In genomic region chr3:174325834-174326705, GRCh38 we compare ENCODE assay signal across 21 cellular contexts.
DNase-seq lines count a peak whose midpoint lies in the region; ATAC-seq, FAIRE-seq and TF ChIP-seq lines count a peak whose summit lies in the region.
"Had no signal": no experiment of that assay in that cellular context is flagged by ENCODE, and none has a peak within 500 bp of the region (broad histone marks: within the 10 kb centered on the region; RNA-seq: fewer than 3 reads in every experiment).

No MANE protein-coding gene starts in this region.

- H3K9me3 ChIP-seq in astrocyte (ENCODE audit: insufficient read depth, low read depth, low read length), result no peaks in the 10 kb centered on the region
- H3K9me3 ChIP-seq: upper lobe of right lung had no signal

- no peak for ATAC-seq in GM18505 (IDR thresholded peaks at IDR 0.05; ENCODE audit: unreplicated experiment)
- ATAC-seq: right cardiac atrium; stimulated activated memory B cell treated with anti-CD40 and anti-IgM and Interleukin-4, amounts not matched to agents 10 μg/mL and 1 μg/mL and 100 μg/mL, for 72 hours; upper lobe of right lung had no signal

- no peaks in the 10 kb centered on the region for H3K27me3 ChIP-seq in astrocyte (ENCODE audit: insufficient read depth, low read length)
- H3K27me3 ChIP-seq: upper lobe of right lung had no signal

- no peak overlapping the region for H2AFZ ChIP-seq in astrocyte (ENCODE audit: low read depth, low read length)

- peaks cover 13% of the 10 kb centered on the region for H3K4me1 Mint-ChIP-seq in astrocyte (ENCODE audit: low read depth, unreplicated experiment)
- H3K4me1 Mint-ChIP-seq in activated T-helper 1 cell treated with anti-CD3 and anti-CD28 coated beads, Interleukin-12 subunit alpha, Interleukin-12 subunit beta, Interleukin-2, Interleukin-4 antibody, amounts not matched to agents 30 ng/mL and 10 ng/mL and 1 ng/mL, durations not matched to agents 14 hours and 24 hours and 36 hours (ENCODE audit: low read depth), result no peaks in the 10 kb centered on the region
- H3K4me1 Mint-ChIP-seq: naive B cell; stimulated activated memory B cell treated with anti-CD40 and anti-IgM and Interleukin-4, amounts not matched to agents 10 μg/mL and 1 μg/mL and 100 μg/mL, for 72 hours had no signal

- intact Hi-C loops in activated T-helper 1 cell treated with anti-CD3 and anti-CD28 coated beads, Interleukin-12 subunit alpha, Interleukin-12 subunit beta, Interleukin-2, Interleukin-4 antibody, amounts not matched to agents 30 ng/mL and 10 ng/mL and 1 ng/mL, durations not matched to agents 14 hours and 24 hours and 36 hours (cut with micrococcal nuclease), result no loop called here

- TF ChIP-seq CTCF in astrocyte (IDR thresholded peaks at IDR 0.05; ENCODE audit: insufficient read depth, low read depth, low read length), result no peak
- TF ChIP-seq CTCF in foreskin fibroblast (IDR thresholded peaks at IDR 0.05; ENCODE audit: low read depth, low read length), result peak; percentile 38

- DNase-seq in NCI-H146 (lab: John Stamatoyannopoulos, UW), result peak; percentile 11
- no peak for DNase-seq in NCI-H146 treated with DMSO at 0.1 percent for 48 hours (lab: John Stamatoyannopoulos, UW; ENCODE audit: unreplicated experiment)
- peak; percentile 78 for DNase-seq in astrocyte (ENCODE audit: low read depth)
- peak; percentile 48 to 70 for DNase-seq in foreskin fibroblast
- no peak for DNase-seq in Ammon's horn (ENCODE audit: low spot score)
- DNase-seq in activated T-helper 1 cell treated with anti-CD3 and anti-CD28 coated beads, Interleukin-12 subunit alpha, Interleukin-12 subunit beta, Interleukin-2, Interleukin-4 antibody, amounts not matched to agents 30 ng/mL and 10 ng/mL and 1 ng/mL, durations not matched to agents 14 hours and 24 hours and 36 hours (ENCODE audit: low spot score), result no peak
- DNase-seq in hippocampal formation (lab: John Stamatoyannopoulos, UW), result no peak
- DNase-seq: 8988T; activated naive CD4-positive, alpha-beta T cell; H7; hypothalamus; naive B cell; NCI-H1105 treated with DMSO at 0.1 percent for 48 hours; NCI-H510A; OCI-M1; right cardiac atrium; upper lobe of right lung; WERI-Rb-1 had no signal

- no peaks in the 10 kb centered on the region for H3K79me2 ChIP-seq in astrocyte (ENCODE audit: insufficient read depth, low read length)

- no peaks in the 10 kb centered on the region for H3K36me3 Mint-ChIP-seq in astrocyte (ENCODE audit: low read depth, unreplicated experiment)
- H3K36me3 Mint-ChIP-seq in activated T-helper 1 cell treated with anti-CD3 and anti-CD28 coated beads, Interleukin-12 subunit alpha, Interleukin-12 subunit beta, Interleukin-2, Interleukin-4 antibody, amounts not matched to agents 30 ng/mL and 10 ng/mL and 1 ng/mL, durations not matched to agents 14 hours and 24 hours and 36 hours (ENCODE audit: low read depth), result no peaks in the 10 kb centered on the region
- H3K36me3 Mint-ChIP-seq: naive B cell; stimulated activated memory B cell treated with anti-CD40 and anti-IgM and Interleukin-4, amounts not matched to agents 10 μg/mL and 1 μg/mL and 100 μg/mL, for 72 hours had no signal

- H3K9ac ChIP-seq in astrocyte (ENCODE audit: low read length), result no peak overlapping the region

- peak; percentile 52 for FAIRE-seq in astrocyte (lab: Jason Lieb, UNC)
- FAIRE-seq: endothelial cell of umbilical vein had no signal

- H3K27ac Mint-ChIP-seq in astrocyte (ENCODE audit: unreplicated experiment), result peak overlapping the region; percentile 8
- no peak overlapping the region for H3K27ac Mint-ChIP-seq in activated T-helper 1 cell treated with anti-CD3 and anti-CD28 coated beads, Interleukin-12 subunit alpha, Interleukin-12 subunit beta, Interleukin-2, Interleukin-4 antibody, amounts not matched to agents 30 ng/mL and 10 ng/mL and 1 ng/mL, durations not matched to agents 14 hours and 24 hours and 36 hours
- H3K27ac Mint-ChIP-seq: stimulated activated memory B cell treated with anti-CD40 and anti-IgM and Interleukin-4, amounts not matched to agents 10 μg/mL and 1 μg/mL and 100 μg/mL, for 72 hours had no signal

- TF ChIP-seq POLR2A in GM18505 (IDR thresholded peaks at IDR 0.05; ENCODE audit: borderline replicate concordance, extremely low read depth, insufficient read depth, insufficient read length), result no peak

- H4K20me1 ChIP-seq in astrocyte (ENCODE audit: insufficient read depth, low read length), result no peaks in the 10 kb centered on the region

- H3K4me3 ChIP-seq in astrocyte (ENCODE audit: insufficient read depth, low read depth, low read length), result no peak overlapping the region
- H3K4me3 ChIP-seq in foreskin fibroblast (ENCODE audit: low read depth in 1 of 2, low read length in 2 of 2), result no peak overlapping the region
- H3K4me3 ChIP-seq: upper lobe of right lung had no signal

- no peaks in the 10 kb centered on the region for H3K27me3 Mint-ChIP-seq in astrocyte (ENCODE audit: low read depth, unreplicated experiment)
- no peaks in the 10 kb centered on the region for H3K27me3 Mint-ChIP-seq in activated T-helper 1 cell treated with anti-CD3 and anti-CD28 coated beads, Interleukin-12 subunit alpha, Interleukin-12 subunit beta, Interleukin-2, Interleukin-4 antibody, amounts not matched to agents 30 ng/mL and 10 ng/mL and 1 ng/mL, durations not matched to agents 14 hours and 24 hours and 36 hours (ENCODE audit: insufficient read depth)
- H3K27me3 Mint-ChIP-seq: naive B cell; stimulated activated memory B cell treated with anti-CD40 and anti-IgM and Interleukin-4, amounts not matched to agents 10 μg/mL and 1 μg/mL and 100 μg/mL, for 72 hours had no signal

- peak overlapping the region; percentile 1 for H3K4me2 ChIP-seq in astrocyte (ENCODE audit: low read length)

- H3K4me1 ChIP-seq in astrocyte (ENCODE audit: insufficient read depth, low read length), result peaks cover 20% of the 10 kb centered on the region

- H3K9me3 Mint-ChIP-seq in astrocyte (ENCODE audit: unreplicated experiment), result no peaks in the 10 kb centered on the region
- H3K9me3 Mint-ChIP-seq in activated T-helper 1 cell treated with anti-CD3 and anti-CD28 coated beads, Interleukin-12 subunit alpha, Interleukin-12 subunit beta, Interleukin-2, Interleukin-4 antibody, amounts not matched to agents 30 ng/mL and 10 ng/mL and 1 ng/mL, durations not matched to agents 14 hours and 24 hours and 36 hours, result peaks cover 7% of the 10 kb centered on the region

- H3K27ac ChIP-seq in astrocyte (ENCODE audit: low read depth, low read length), result peak overlapping the region; percentile 17
- H3K27ac ChIP-seq: upper lobe of right lung, WERI-Rb-1 had no signal

- H3K4me3 Mint-ChIP-seq in astrocyte (ENCODE audit: unreplicated experiment), result no peak overlapping the region
- H3K4me3 Mint-ChIP-seq in activated T-helper 1 cell treated with anti-CD3 and anti-CD28 coated beads, Interleukin-12 subunit alpha, Interleukin-12 subunit beta, Interleukin-2, Interleukin-4 antibody, amounts not matched to agents 30 ng/mL and 10 ng/mL and 1 ng/mL, durations not matched to agents 14 hours and 24 hours and 36 hours, result no peak overlapping the region
- H3K4me3 Mint-ChIP-seq: naive B cell; stimulated activated memory B cell treated with anti-CD40 and anti-IgM and Interleukin-4, amounts not matched to agents 10 μg/mL and 1 μg/mL and 100 μg/mL, for 72 hours had no signal

- H3K36me3 ChIP-seq in astrocyte (ENCODE audit: insufficient read depth, low read length), result no peaks in the 10 kb centered on the region
- H3K36me3 ChIP-seq: upper lobe of right lung, WERI-Rb-1 had no signal

Comparison
In these comparisons a context has a peak if more than half of its experiments do, and no peak if none do; other contexts are left out.
1. DNase-seq: peak in NCI-H146 (single experiment), astrocyte (single experiment) and foreskin fibroblast (2 of 2); none in NCI-H146 treated with DMSO at 0.1 percent for 48 hours (single experiment), Ammon's horn (single experiment), activated T-helper 1 cell treated with anti-CD3 and anti-CD28 coated beads, Interleukin-12 subunit alpha, Interleukin-12 subunit beta, Interleukin-2, Interleukin-4 antibody, amounts not matched to agents 30 ng/mL and 10 ng/mL and 1 ng/mL, durations not matched to agents 14 hours and 24 hours and 36 hours (single experiment) and hippocampal formation (0 of 2).